Comparison of ENCODE assay signal across 8 cellular contexts in genomic region chr10:101062231-101063161, GRCh38. TPM values are rescaled to one million over a fixed set of nuclear protein-coding genes. Genes with fewer than 3 reads are reported as not detected.
DNase-seq lines count a peak whose midpoint lies in the region; ATAC-seq and TF ChIP-seq lines count a peak whose summit lies in the region.

No MANE protein-coding gene starts in this region.

- H3K9me3 ChIP-seq in duodenal mucosa (ENCODE audit: control insufficient read depth in 1 of 2, low read length in 2 of 2) (no peaks in the 10 kb centered on the region), mucosa of descending colon (no peaks in the 10 kb centered on the region), subcutaneous abdominal adipose tissue (ENCODE audit: control insufficient read depth in 5 of 5, low read length in 5 of 5) (no peaks in the 10 kb centered on the region)

- H3K27me3 ChIP-seq in duodenal mucosa (ENCODE audit: control insufficient read depth in 1 of 2, insufficient read depth in 2 of 2, low read length in 2 of 2) (peaks cover 0 to 16% of the 10 kb centered on the region in 2 donors), subcutaneous abdominal adipose tissue (ENCODE audit: control insufficient read depth in 5 of 5, insufficient read depth in 4 of 5, low read length in 5 of 5) (peaks cover 3 to 21% (median 19%) of the 10 kb centered on the region in 5 donors)

- H3K9ac ChIP-seq in duodenal mucosa (ENCODE audit: low read depth in 1 of 2, low read length in 2 of 2) (peak overlapping the region; percentile 85 to 100), subcutaneous abdominal adipose tissue (ENCODE audit: low read length in 5 of 5) (peak overlapping the region in 3 of 5 donors; percentile 32 to 99 (median 51))

- DNase-seq in NCI-H2029 (lab: John Stamatoyannopoulos, UW) (peak; percentile 41), NCI-H2029 treated with DMSO at 0.1 percent for 48 hours (lab: John Stamatoyannopoulos, UW) (no peak), NCI-H1092 (lab: John Stamatoyannopoulos, UW) (peak; percentile 42), mucosa of descending colon (peak; percentile 79 to 85 (median 84))
- peak in 3 of 4 experiments; percentile 14 to 27 (median 18) for DNase-seq in activated CD4-positive, CD25-positive, alpha-beta regulatory T cell (lab: John Stamatoyannopoulos, UW)

- peak; percentile 74 for TF ChIP-seq CTCF in mucosa of descending colon (IDR thresholded peaks at IDR 0.05)

- ATAC-seq in mucosa of descending colon (peak; percentile 36), HG03565 (IDR thresholded peaks at IDR 0.05; ENCODE audit: unreplicated experiment) (no peak)

- peaks cover 49 to 61% of the 10 kb centered on the region in 2 donors for H3K4me1 ChIP-seq in duodenal mucosa (ENCODE audit: control insufficient read depth in 1 of 2, insufficient read depth in 2 of 2, low read length in 2 of 2)
- H3K4me1 ChIP-seq in mucosa of descending colon (ENCODE audit: low read depth) = peaks cover 41% of the 10 kb centered on the region
- peaks cover 9 to 71% (median 67%) of the 10 kb centered on the region in 5 donors for H3K4me1 ChIP-seq in subcutaneous abdominal adipose tissue (ENCODE audit: control insufficient read depth in 5 of 5, insufficient read depth in 5 of 5, low read length in 5 of 5)

- H3K4me3 ChIP-seq in duodenal mucosa (ENCODE audit: low read depth in 1 of 2, low read length in 2 of 2) = peak overlapping the region; percentile 89 to 98
- H3K4me3 ChIP-seq in mucosa of descending colon = no peak overlapping the region
- H3K4me3 ChIP-seq in subcutaneous abdominal adipose tissue (ENCODE audit: low read depth in 1 of 5, low read length in 5 of 5) = peak overlapping the region; percentile 44 to 94 (median 92)

- H3K27ac ChIP-seq in duodenal mucosa (ENCODE audit: low read depth, low read length) = peak overlapping the region; percentile 98
- H3K27ac ChIP-seq in subcutaneous abdominal adipose tissue (ENCODE audit: low read depth, low read length) = peak overlapping the region; percentile 88

- intact Hi-C loops in mucosa of descending colon (cut with DNase I, micrococcal nuclease) = no loop called here

- H3K36me3 ChIP-seq in duodenal mucosa (ENCODE audit: control insufficient read depth in 1 of 2, insufficient read depth in 2 of 2, low read length in 2 of 2) (no peaks in the 10 kb centered on the region), mucosa of descending colon (ENCODE audit: low read depth) (no peaks in the 10 kb centered on the region), subcutaneous abdominal adipose tissue (ENCODE audit: control insufficient read depth in 5 of 5, insufficient read depth in 5 of 5, low read length in 5 of 5) (no peaks in the 10 kb centered on the region)

RNA-seq across cellular contexts. Expression of gene KAZALD1, which starts 0.7 kb away (rescaled TPM):
- 10 to 100 TPM in 2 of 3 donors, 1 to 10 TPM in 1; 8.5 to 20.0 (median 16.7) TPM for total RNA-seq in mucosa of descending colon

RNA-seq across cellular contexts. Expression of gene SFXN3, which starts 31.5 kb away (rescaled TPM):
- 10 to 100 TPM in 2 of 3 donors, 1 to 10 TPM in 1; 8.7 to 28.7 (median 28.0) TPM for total RNA-seq in mucosa of descending colon

RNA-seq across cellular contexts. Expression of gene PDZD7, which starts 31.6 kb away (rescaled TPM):
- total RNA-seq in mucosa of descending colon = under 1 TPM in 2 of 3 donors, not detected in 1; 0.28 to 0.43 TPM
